ENCODE assay signal across 8 cellular contexts in the genomic region with DNA sequence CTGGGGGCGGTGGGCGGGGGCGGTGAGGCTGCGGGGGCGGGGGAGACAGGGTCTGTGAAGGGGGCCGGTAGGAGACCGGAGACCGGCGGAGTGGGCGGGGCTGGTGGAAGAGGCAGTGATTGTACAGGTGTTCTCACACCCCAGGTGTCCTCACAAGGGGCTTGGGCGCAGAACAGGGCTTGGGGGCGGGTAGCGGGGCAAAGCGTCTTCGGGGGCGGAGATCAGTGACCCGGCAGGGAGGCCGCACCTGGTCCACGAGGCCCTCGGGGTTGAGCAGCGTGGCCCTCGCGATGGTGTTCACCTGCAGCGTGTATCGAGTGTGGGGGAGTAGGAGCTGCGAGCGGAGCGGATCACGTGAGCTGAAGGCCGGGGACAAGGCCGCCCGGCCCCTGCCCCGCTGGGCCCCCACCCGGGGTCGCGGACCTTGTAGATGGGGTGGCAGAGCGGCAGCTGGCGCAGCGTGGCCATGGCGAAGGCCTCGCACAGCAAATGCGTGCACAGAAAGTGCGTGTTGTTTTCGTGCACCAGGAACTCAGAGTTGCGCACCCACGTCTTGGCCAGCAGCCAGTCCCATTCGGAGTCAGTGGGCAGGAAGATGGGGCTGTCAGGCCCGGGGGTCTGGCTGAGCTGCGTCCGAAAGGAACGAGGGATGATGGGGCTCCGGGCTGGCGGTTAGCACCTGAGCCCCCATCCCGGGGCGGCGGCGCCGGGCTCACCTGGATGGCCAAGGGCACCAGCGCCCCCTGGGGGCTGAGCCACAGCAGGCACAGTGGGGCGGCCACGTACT. TPM values are rescaled to one million over a fixed set of nuclear protein-coding genes. Genes with fewer than 3 reads are reported as not detected.
DNase-seq lines count a peak whose midpoint lies in the region; ATAC-seq, FAIRE-seq and TF ChIP-seq lines count a peak whose summit lies in the region.

No MANE protein-coding gene starts in this region.

- peak overlapping the region in 5 of 7 donors; percentile 66 to 72 (median 69) for H3K4me3 Mint-ChIP-seq in CD8-positive, alpha-beta memory T cell

- H3K27me3 ChIP-seq in CD8-positive, alpha-beta memory T cell (ENCODE audit: insufficient read depth, low read length, poor library complexity, severe bottlenecking), result peaks cover 27% of the 10 kb centered on the region
- peaks cover 68% of the 10 kb centered on the region for H3K27me3 ChIP-seq in IMR-90 (ENCODE audit: control insufficient read depth, insufficient read depth, low read length)

- H3K27me3 Mint-ChIP-seq in CD8-positive, alpha-beta memory T cell, result peaks cover 27 to 34% of the 10 kb centered on the region in 2 donors

- peak overlapping the region; percentile 61 for H2AFZ ChIP-seq in IMR-90 (replicated peaks; ENCODE audit: low read length, poor library complexity)

- in situ Hi-C loops in IMR-90 (cut with MboI; ENCODE audit: low sequenced_read_pairs), result no loop called here

- H2BK15ac ChIP-seq in IMR-90 (ENCODE audit: low read depth, low read length), result no peak overlapping the region

- H2AK9ac ChIP-seq in IMR-90 (replicated peaks; ENCODE audit: low read depth, low read length, poor library complexity), result no peak overlapping the region

- H4K5ac ChIP-seq in IMR-90 (ENCODE audit: low read depth, low read length), result no peak overlapping the region

- BruUV-seq in IMR-90 (replicated peaks; lab: Mats Ljungman, UMichigan), result no TSS peak

- no peak overlapping the region for H3K4ac ChIP-seq in IMR-90 (ENCODE audit: low read depth, low read length)

- no peak overlapping the region for H2BK20ac ChIP-seq in IMR-90 (ENCODE audit: low read depth, low read length)

- H3K23ac ChIP-seq in IMR-90 (ENCODE audit: low read depth, low read length), result no peak overlapping the region

- POLR2A ChIA-PET in CD8-positive, alpha-beta memory T cell (lab: Charles Lee), result interaction anchor here (1.1 to 2.0 kb wide), 3 partner anchors 10 to 50 kb away, joined by 3 to 8 read pairs (median 6); no protein-coding TSS in a partner anchor
- POLR2A ChIA-PET in IMR-90 (lab: Charles Lee; ENCODE audit: unreplicated experiment), result no interaction called here

- no peak overlapping the region for H3K56ac ChIP-seq in IMR-90 (ENCODE audit: extremely low read depth, insufficient read depth, low read length)

- no peaks in the 10 kb centered on the region for H3K36me3 Mint-ChIP-seq in CD8-positive, alpha-beta memory T cell

- no peaks in the 10 kb centered on the region for H3K36me3 ChIP-seq in CD8-positive, alpha-beta memory T cell (ENCODE audit: insufficient read depth, low read length)
- no peaks in the 10 kb centered on the region for H3K36me3 ChIP-seq in IMR-90 (ENCODE audit: control insufficient read depth, insufficient read depth, low read length)

- H3K27ac ChIP-seq in CD8-positive, alpha-beta memory T cell (ENCODE audit: low read depth, low read length), result no peak overlapping the region
- H3K27ac ChIP-seq in IMR-90 (ENCODE audit: insufficient read depth, low read length), result no peak overlapping the region

- WGBS in IMR-90 (ENCODE audit: extremely low coverage in 2 of 2, insufficient read length in 1 of 2), 2 experiments, result 8% methylated on average over 28 of the region's 61 CpGs; no CpG with 5 or more reads in 1 of the 2 experiments

- peak overlapping the region; percentile 34; the same call in 1 of the 2 replicates for H3K4me2 ChIP-seq in IMR-90 (ENCODE audit: low read depth, low read length)

- peak; percentile 56 for TF ChIP-seq RAD21 in IMR-90 (IDR thresholded peaks at IDR 0.05; ENCODE audit: low read length)

- H4K91ac ChIP-seq in IMR-90 (ENCODE audit: insufficient read depth, low read depth, low read length), result no peak overlapping the region

- no peaks in the 10 kb centered on the region for H3K4me1 ChIP-seq in CD8-positive, alpha-beta memory T cell (ENCODE audit: insufficient read depth, low read length)
- peaks cover 2% of the 10 kb centered on the region; the same call in 1 of the 2 replicates for H3K4me1 ChIP-seq in IMR-90 (ENCODE audit: control insufficient read depth, insufficient read depth, low read length)

- no peaks in the 10 kb centered on the region for H3K9me3 ChIP-seq in CD8-positive, alpha-beta memory T cell (ENCODE audit: low read length)
- H3K9me3 ChIP-seq in IMR-90 (ENCODE audit: control insufficient read depth, insufficient read depth, low read length), result no peaks in the 10 kb centered on the region

- H3K79me1 ChIP-seq in IMR-90 (ENCODE audit: low read depth in 1 of 2, low read length in 2 of 2), result no peaks in the 10 kb centered on the region

- peak; percentile 56 for ATAC-seq in IMR-90 (ENCODE audit: low read depth)
- ATAC-seq in left lobe of liver, result peak; percentile 87

- no peak overlapping the region for H2BK120ac ChIP-seq in IMR-90 (ENCODE audit: low read depth, low read length)

- H3K18ac ChIP-seq in IMR-90 (ENCODE audit: low read depth, low read length), result no peak overlapping the region

- H3K9ac ChIP-seq in IMR-90 (ENCODE audit: low read depth, low read length), result no peak overlapping the region

- H3K4me3 ChIP-seq in CD8-positive, alpha-beta memory T cell (ENCODE audit: low read length), result peak overlapping the region; percentile 65
- H3K4me3 ChIP-seq in IMR-90 (ENCODE audit: insufficient read depth, low read depth, low read length), result no peak overlapping the region
- no peak overlapping the region for H3K4me3 ChIP-seq in WI38 (ENCODE audit: low read depth, low read length)
- H3K4me3 ChIP-seq in cardiac fibroblast (replicated peaks in 1 of 2; ENCODE audit: low read depth in 2 of 2, low read length in 2 of 2), result peak overlapping the region; percentile 18 to 35

- H3K4me1 Mint-ChIP-seq in CD8-positive, alpha-beta memory T cell, result peaks cover 0 to 5% (median 2%) of the 10 kb centered on the region in 3 donors

- peak; percentile 74 to 86 (median 76) for DNase-seq in CD8-positive, alpha-beta memory T cell
- no peak for DNase-seq in IMR-90
- DNase-seq in cardiac fibroblast (ENCODE audit: low read depth in 2 of 2), result peak; percentile 35 to 41
- peak; percentile 60 for DNase-seq in left lobe of liver (ENCODE audit: low spot score)
- DNase-seq in stimulated activated CD8-positive, alpha-beta memory T cell treated with anti-CD3 and anti-CD28 coated beads, Interleukin-12 subunit alpha, Interleukin-12 subunit beta, amount 100 ng/mL, for 1 hour (ENCODE audit: low read depth), result peak; percentile 65
- no peak for DNase-seq in cortex of kidney (lab: John Stamatoyannopoulos, UW)
- no peak for DNase-seq in H54 (ENCODE audit: insufficient read length, low spot score)

- no peak for TF ChIP-seq POLR2A in IMR-90 (IDR thresholded peaks at IDR 0.05; ENCODE audit: low read depth, low read length)
- no peak for TF ChIP-seq POLR2A in H54 (IDR thresholded peaks at IDR 0.05; ENCODE audit: low read depth, low read length)

- intact Hi-C loops in IMR-90 (cut with micrococcal nuclease), result no loop called here

- H4K20me1 ChIP-seq in IMR-90 (ENCODE audit: insufficient read depth, low read length), result no peaks in the 10 kb centered on the region

- H3K9me1 ChIP-seq in IMR-90 (ENCODE audit: insufficient read depth, low read length), result no peaks in the 10 kb centered on the region

- no peak overlapping the region for H2AK5ac ChIP-seq in IMR-90 (ENCODE audit: low read depth, low read length)

- dilution Hi-C loops in IMR-90 (cut with HindIII; ENCODE audit: low sequenced_read_pairs, unreplicated experiment), result loop anchor here (25.0 kb wide), 1 partner anchor 127 kb away; the partner anchor contains the start of genes CTC1 and PFAS

- TF ChIP-seq CTCF in IMR-90 (conservative IDR thresholded peaks at IDR 0.05; ENCODE audit: low read depth, low read length) (peak; percentile 53), WI38 (IDR thresholded peaks at IDR 0.05; ENCODE audit: low read depth, low read length) (peak; percentile 51), cardiac fibroblast (IDR thresholded peaks at IDR 0.05; ENCODE audit: low read depth, low read length) (peak; percentile 74)

- no peak for FAIRE-seq in H54 (lab: Jason Lieb, UNC)

- H2BK5ac ChIP-seq in IMR-90 (ENCODE audit: low read depth, low read length, poor library complexity, severe bottlenecking), result no peak overlapping the region

- no peak overlapping the region for H4K8ac ChIP-seq in IMR-90 (ENCODE audit: low read depth in 2 of 2, low read length in 2 of 2)

- CTCF ChIA-PET in CD8-positive, alpha-beta memory T cell (lab: Charles Lee), result interaction anchor here (0.7 to 7.1 kb wide), 29 partner anchors 9 to 265 kb away, joined by 3 to 97 read pairs (median 6); partner anchors contain the start of genes ALOX12B, ALOXE3, HES7 and SLC25A35
- CTCF ChIA-PET in IMR-90 (lab: Yijun Ruan, JAX), result interaction anchor here (0.6 to 1.4 kb wide), 2 partner anchors 9 to 27 kb away, joined by 5 to 7 read pairs; no protein-coding TSS in a partner anchor

- peak overlapping the region in 1 of 8 donors; percentile 23 for H3K27ac Mint-ChIP-seq in CD8-positive, alpha-beta memory T cell

- H3K9me3 Mint-ChIP-seq in CD8-positive, alpha-beta memory T cell, result no peaks in the 10 kb centered on the region

- no peak overlapping the region for H3K14ac ChIP-seq in IMR-90 (replicated peaks; ENCODE audit: low read depth, low read length)

RNA-seq across cellular contexts. Expression of gene ALOXE3, which starts 8.5 kb away (rescaled TPM):
- total RNA-seq in CD8-positive, alpha-beta memory T cell, result not detected
- polyA plus RNA-seq in CD8-positive, alpha-beta memory T cell, result not detected
- total RNA-seq in IMR-90 (2012; rRNA removed), result under 0.01 TPM in 2 replicates
- 0.19 and 0.26 TPM in 2 replicates for polyA plus RNA-seq in IMR-90 (2012; rRNA removed)
- polyA plus RNA-seq in IMR-90 (2012; cell fraction: cytosol; rRNA removed), result 0.06 and 0.19 TPM in 2 replicates
- 0.52 and 0.83 TPM in 2 replicates for polyA plus RNA-seq in IMR-90 (2012; cell fraction: nucleus; rRNA removed; ENCODE audit: low replicate concordance)
- not detected for total RNA-seq in left lobe of liver

RNA-seq across cellular contexts. Expression of gene HES7, which starts 14.0 kb away (rescaled TPM):
- 1 to 10 TPM; 1.6 to 1.8 TPM for total RNA-seq in CD8-positive, alpha-beta memory T cell
- not detected for polyA plus RNA-seq in CD8-positive, alpha-beta memory T cell
- total RNA-seq in IMR-90 (2012; rRNA removed), result not detected in 2 replicates
- 0.43 and 0.56 TPM in 2 replicates for polyA plus RNA-seq in IMR-90 (2012; rRNA removed)
- polyA plus RNA-seq in IMR-90 (2012; cell fraction: cytosol; rRNA removed), result 0.66 and 1.9 TPM in 2 replicates
- polyA plus RNA-seq in IMR-90 (2012; cell fraction: nucleus; rRNA removed; ENCODE audit: low replicate concordance), result 1.8 and 4.2 TPM in 2 replicates
- total RNA-seq in left lobe of liver, result not detected

RNA-seq across cellular contexts. Expression of gene ALOX12B, which starts 22.3 kb away (rescaled TPM):
- 1 to 10 TPM; 1.3 to 1.9 TPM for total RNA-seq in CD8-positive, alpha-beta memory T cell
- polyA plus RNA-seq in CD8-positive, alpha-beta memory T cell, result not detected
- total RNA-seq in IMR-90 (2012; rRNA removed) (not detected in 2 replicates), left lobe of liver (not detected)
- not detected in 2 replicates for polyA plus RNA-seq in IMR-90 (2012; rRNA removed)
- polyA plus RNA-seq in IMR-90 (2012; cell fraction: cytosol; rRNA removed), result not detected in 2 replicates
- polyA plus RNA-seq in IMR-90 (2012; cell fraction: nucleus; rRNA removed; ENCODE audit: low replicate concordance), result not detected in 2 replicates

RNA-seq across cellular contexts. Expression of gene PER1, which starts 42.3 kb away (rescaled TPM):
- total RNA-seq in CD8-positive, alpha-beta memory T cell, result 10 to 100 TPM; 26.5 to 35.8 TPM
- 12.1 TPM for polyA plus RNA-seq in CD8-positive, alpha-beta memory T cell
- 1.7 and 3.4 TPM in 2 replicates for total RNA-seq in IMR-90 (2012; rRNA removed)
- 10.5 and 11.5 TPM in 2 replicates for polyA plus RNA-seq in IMR-90 (2012; rRNA removed)
- polyA plus RNA-seq in IMR-90 (2012; cell fraction: cytosol; rRNA removed), result 4.8 and 6.2 TPM in 2 replicates
- 230 and 249 TPM in 2 replicates for polyA plus RNA-seq in IMR-90 (2012; cell fraction: nucleus; rRNA removed; ENCODE audit: low replicate concordance)
- 108 TPM for total RNA-seq in left lobe of liver

RNA-seq across cellular contexts. Expression of gene VAMP2, which starts 52.9 kb away (rescaled TPM):
- total RNA-seq in CD8-positive, alpha-beta memory T cell, result 10 to 100 TPM; 38.3 to 41.0 TPM
- polyA plus RNA-seq in CD8-positive, alpha-beta memory T cell, result 98.3 TPM
- 2.2 and 2.3 TPM in 2 replicates for total RNA-seq in IMR-90 (2012; rRNA removed)
- 27.3 and 33.3 TPM in 2 replicates for polyA plus RNA-seq in IMR-90 (2012; rRNA removed)
- 14.0 and 29.1 TPM in 2 replicates for polyA plus RNA-seq in IMR-90 (2012; cell fraction: cytosol; rRNA removed)
- polyA plus RNA-seq in IMR-90 (2012; cell fraction: nucleus; rRNA removed; ENCODE audit: low replicate concordance), result 68.1 and 141 TPM in 2 replicates
- 18.1 TPM for total RNA-seq in left lobe of liver

Comparison
In these comparisons a context has a peak if more than half of its experiments do, and no peak if none do; other contexts are left out.
1. DNase-seq: peak in CD8-positive, alpha-beta memory T cell (5 of 5), cardiac fibroblast (2 of 2), left lobe of liver (single experiment) and stimulated activated CD8-positive, alpha-beta memory T cell treated with anti-CD3 and anti-CD28 coated beads, Interleukin-12 subunit alpha, Interleukin-12 subunit beta, amount 100 ng/mL, for 1 hour (single experiment); none in IMR-90 (single experiment), cortex of kidney (single experiment) and H54 (single experiment).
2. H3K4me3 ChIP-seq: peak in CD8-positive, alpha-beta memory T cell (single experiment) and cardiac fibroblast (2 of 2); none in IMR-90 (single experiment) and WI38 (single experiment).
3. Peak in every context shown above with its lines, with median percentiles within 50 percentile points of each other: CTCF ChIP-seq.